In the genomic region with DNA sequence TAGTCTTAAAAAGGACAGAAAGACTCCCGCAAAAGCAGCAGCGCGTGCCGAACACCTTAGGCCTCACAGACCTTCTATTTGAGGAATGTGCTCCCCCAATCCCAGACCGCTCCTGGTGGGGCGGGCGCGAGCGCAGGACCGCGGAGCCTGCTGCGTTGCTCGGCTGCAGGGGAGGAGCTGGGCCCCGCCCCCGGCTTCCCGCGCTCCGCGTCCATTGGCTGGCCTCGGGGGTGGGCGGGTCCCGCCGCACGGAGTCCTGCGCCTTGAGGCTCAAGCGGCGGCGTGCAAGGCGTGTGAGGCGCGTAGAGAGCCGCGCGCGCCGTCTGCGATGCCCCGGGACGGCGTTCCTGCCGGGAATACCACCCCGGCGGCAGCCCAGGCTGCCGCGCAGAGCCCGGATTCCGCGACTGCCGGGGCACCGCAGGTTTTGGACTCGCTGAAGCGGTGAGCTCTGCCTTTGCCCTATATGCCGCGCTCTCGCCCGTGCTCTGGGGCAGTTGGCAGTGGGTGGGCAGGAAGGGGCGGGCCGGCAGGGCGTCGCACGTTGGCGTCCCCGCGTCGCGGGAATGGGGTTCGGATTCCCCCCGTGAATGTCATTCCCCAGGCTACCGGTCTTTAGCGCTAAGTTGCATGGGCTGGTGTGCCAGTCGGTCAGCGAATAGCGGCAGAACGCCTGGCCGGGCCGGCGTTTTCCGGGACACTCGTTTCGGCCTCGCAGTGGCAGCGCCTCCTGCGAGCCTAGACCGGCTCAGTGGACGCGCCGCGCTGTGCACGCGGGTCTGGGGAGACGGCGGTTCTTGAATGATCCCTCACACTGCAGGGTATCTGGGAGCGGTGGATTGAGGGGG, we compare ENCODE assay signal across 9 cellular contexts. TPM values are rescaled to one million over a fixed set of nuclear protein-coding genes. Genes with fewer than 3 reads are reported as not detected.
DNase-seq lines count a peak whose midpoint lies in the region; ATAC-seq, FAIRE-seq and TF ChIP-seq lines count a peak whose summit lies in the region.
"Had no signal": no experiment of that assay in that cellular context is flagged by ENCODE, and none has a peak within 500 bp of the region (broad histone marks: within the 10 kb centered on the region; RNA-seq: fewer than 3 reads in every experiment).

No MANE protein-coding gene starts in this region.

- POLR2A ChIA-PET in A549 (lab: Yijun Ruan, JAX), result interaction anchor here (0.6 to 2.3 kb wide), 5 partner anchors 9 to 56 kb away, joined by 3 to 9 read pairs (median 4); partner anchors contain the start of genes PAIP2B and ZNF638
- POLR2A ChIA-PET in activated CD4-positive, alpha-beta T cell treated with anti-CD3 and anti-CD28 coated beads, Interleukin-2, amount 10 ng/mL, durations not matched to agents 7 days and 5 days (lab: Charles Lee), result no interaction called here

- peaks cover 87% of the 10 kb centered on the region for H3K27me3 Mint-ChIP-seq in activated CD4-positive, alpha-beta T cell treated with anti-CD3 and anti-CD28 coated beads, Interleukin-2, amount 10 ng/mL, durations not matched to agents 7 days and 5 days

- no peaks in the 10 kb centered on the region for H3K36me3 Mint-ChIP-seq in activated CD4-positive, alpha-beta T cell treated with anti-CD3 and anti-CD28 coated beads, Interleukin-2, amount 10 ng/mL, durations not matched to agents 7 days and 5 days (ENCODE audit: low read depth)

- intact Hi-C loops in colonic mucosa (cut with DNase I), result loop anchor here (5.0 kb wide), 1 partner anchor 49 kb away; the partner anchor contains the start of gene PAIP2B

- H3K4me3 ChIP-seq in A549 (peak overlapping the region; percentile 50), colonic mucosa (peak overlapping the region; percentile 64)

- H3K4me3 Mint-ChIP-seq in activated CD4-positive, alpha-beta T cell treated with anti-CD3 and anti-CD28 coated beads, Interleukin-2, amount 10 ng/mL, durations not matched to agents 7 days and 5 days, result peak overlapping the region; percentile 65

- H3K4me1 ChIP-seq in A549 (peaks cover 5% of the 10 kb centered on the region; the same call in 1 of the 3 replicates), colonic mucosa (no peaks in the 10 kb centered on the region)

- peaks cover 14% of the 10 kb centered on the region for H3K4me1 Mint-ChIP-seq in activated CD4-positive, alpha-beta T cell treated with anti-CD3 and anti-CD28 coated beads, Interleukin-2, amount 10 ng/mL, durations not matched to agents 7 days and 5 days

- H3K4me2 ChIP-seq in A549, result peak overlapping the region; percentile 88

- ATAC-seq in A549, result peak; percentile 96 to 98
- peak; percentile 100 for ATAC-seq in GM18867 (IDR thresholded peaks at IDR 0.05; ENCODE audit: unreplicated experiment)
- peak; percentile 99 for ATAC-seq in HG03095 (IDR thresholded peaks at IDR 0.05; ENCODE audit: unreplicated experiment)
- peak; percentile 99 for ATAC-seq in left lobe of liver

- no peak for FAIRE-seq in A549 (lab: Jason Lieb, UNC)

- CTCF ChIA-PET in A549 (lab: Yijun Ruan, JAX), result interaction anchor here (0.8 to 2.5 kb wide), 13 partner anchors 16 to 236 kb away, joined by 3 to 13 read pairs (median 5); partner anchors contain the start of genes PAIP2B and ZNF638
- CTCF ChIA-PET in activated CD4-positive, alpha-beta T cell treated with anti-CD3 and anti-CD28 coated beads, Interleukin-2, amount 10 ng/mL, durations not matched to agents 7 days and 5 days (lab: Charles Lee), result interaction anchor here (1.4 kb wide), 1 partner anchor 34 kb away, joined by 3 read pairs; no protein-coding TSS in a partner anchor

- no peak for TF ChIP-seq EP300 in A549 (IDR thresholded peaks at IDR 0.05)

- peak; percentile 75 for TF ChIP-seq POLR2A in A549 (IDR thresholded peaks at IDR 0.05; ENCODE audit: low read length)

- TF ChIP-seq CTCF in A549 (IDR thresholded peaks at IDR 0.05) (no peak), colonic mucosa (IDR thresholded peaks at IDR 0.05) (no peak)

- 3% methylated on average over 72 of the region's 93 CpGs for WGBS in A549 (ENCODE audit: missing lambda C conversion rate)

- H3K27ac Mint-ChIP-seq in activated CD4-positive, alpha-beta T cell treated with anti-CD3 and anti-CD28 coated beads, Interleukin-2, amount 10 ng/mL, durations not matched to agents 7 days and 5 days, result no peak overlapping the region

- peaks cover 3% of the 10 kb centered on the region for H3K9me3 Mint-ChIP-seq in activated CD4-positive, alpha-beta T cell treated with anti-CD3 and anti-CD28 coated beads, Interleukin-2, amount 10 ng/mL, durations not matched to agents 7 days and 5 days

- peaks cover 12% of the 10 kb centered on the region for H3K9me3 ChIP-seq in A549
- no peaks in the 10 kb centered on the region for H3K9me3 ChIP-seq in colonic mucosa

- no peak for TF ChIP-seq RAD21 in A549 (conservative IDR thresholded peaks at IDR 0.05 in 1 of 2, IDR thresholded peaks at IDR 0.05 in 1 of 2)

- H3K36me3 ChIP-seq in colonic mucosa, result no peaks in the 10 kb centered on the region

- peak overlapping the region; percentile 30 to 70 for H3K9ac ChIP-seq in colonic mucosa (ENCODE audit: low read depth in 2 of 2, low read length in 2 of 2)

- H3K27me3 ChIP-seq in colonic mucosa, result no peaks in the 10 kb centered on the region

- peak overlapping the region; percentile 64 to 83 for H3K27ac ChIP-seq in A549
- peak overlapping the region; percentile 34 for H3K27ac ChIP-seq in colonic mucosa

- DNase-seq in A549 (ENCODE audit: low read depth in 1 of 2, low spot score in 1 of 2), result peak; percentile 89 to 93
- peak; percentile 95 for DNase-seq in NCI-H345 (lab: John Stamatoyannopoulos, UW)
- peak; percentile 86 for DNase-seq in activated CD4-positive, alpha-beta T cell treated with anti-CD3 and anti-CD28 coated beads, Interleukin-2, amount 10 ng/mL, durations not matched to agents 7 days and 5 days
- DNase-seq in colonic mucosa, result peak; percentile 91
- DNase-seq in left lobe of liver (ENCODE audit: low spot score), result peak; percentile 92
- DNase-seq in stimulated activated CD4-positive, alpha-beta T cell treated with anti-CD3 and anti-CD28 coated beads, Interleukin-1b, Interleukin-23, amount 100 ng/mL, for 24 hours (ENCODE audit: low read depth in 4 of 4, low spot score in 1 of 4), result peak; percentile 67 to 87 (median 77)
- DNase-seq: DND-41 had no signal

TF ChIP-seq in A549, 52 proteins besides CTCF, POLR2A, EP300 and RAD21 (continues in another document):
- peak; percentile 33; the same call in 1 of the 2 replicates for TF ChIP-seq HDAC2 (IDR thresholded peaks at IDR 0.05)
- peak; percentile 72; the same call in 1 of the 2 replicates for TF ChIP-seq PHF8 (IDR thresholded peaks at IDR 0.05; ENCODE audit: borderline replicate concordance, low read depth)
- TF ChIP-seq FOSL2 (IDR thresholded peaks at IDR 0.05), result no peak
- no peak for TF ChIP-seq FOSL2 (CRISPR knock-in tag; IDR thresholded peaks at IDR 0.05)
- TF ChIP-seq RNF2 (IDR thresholded peaks at IDR 0.05; ENCODE audit: borderline replicate concordance, low read depth), result 0 out of 2 replicates have a peak, but pooled peaks have one; percentile 44
- TF ChIP-seq RARB (CRISPR knock-in tag; IDR thresholded peaks at IDR 0.05), result no peak
- no peak for TF ChIP-seq CBX2 (IDR thresholded peaks at IDR 0.05; ENCODE audit: borderline replicate concordance, low read depth)
- TF ChIP-seq, protein P1, sequence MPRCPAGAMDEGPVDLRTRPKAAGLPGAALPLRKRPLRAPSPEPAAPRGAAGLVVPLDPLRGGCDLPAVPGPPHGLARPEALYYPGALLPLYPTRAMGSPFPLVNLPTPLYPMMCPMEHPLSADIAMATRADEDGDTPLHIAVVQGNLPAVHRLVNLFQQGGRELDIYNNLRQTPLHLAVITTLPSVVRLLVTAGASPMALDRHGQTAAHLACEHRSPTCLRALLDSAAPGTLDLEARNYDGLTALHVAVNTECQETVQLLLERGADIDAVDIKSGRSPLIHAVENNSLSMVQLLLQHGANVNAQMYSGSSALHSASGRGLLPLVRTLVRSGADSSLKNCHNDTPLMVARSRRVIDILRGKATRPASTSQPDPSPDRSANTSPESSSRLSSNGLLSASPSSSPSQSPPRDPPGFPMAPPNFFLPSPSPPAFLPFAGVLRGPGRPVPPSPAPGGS (IDR thresholded peaks at IDR 0.05), result peak; percentile 70; the same call in 1 of the 3 replicates
- 0 out of 2 replicates have a peak, but pooled peaks have one; percentile 51 for TF ChIP-seq HOXB5 (CRISPR knock-in tag; IDR thresholded peaks at IDR 0.05)
- TF ChIP-seq JUN (IDR thresholded peaks at IDR 0.05), result peak in 1 of 2 experiments; percentile 87; a peak in 3 of 5 replicates
- TF ChIP-seq, protein P2, sequence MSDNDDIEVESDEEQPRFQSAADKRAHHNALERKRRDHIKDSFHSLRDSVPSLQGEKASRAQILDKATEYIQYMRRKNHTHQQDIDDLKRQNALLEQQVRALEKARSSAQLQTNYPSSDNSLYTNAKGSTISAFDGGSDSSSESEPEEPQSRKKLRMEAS (IDR thresholded peaks at IDR 0.05), result peak; percentile 98
- TF ChIP-seq, protein P3, sequence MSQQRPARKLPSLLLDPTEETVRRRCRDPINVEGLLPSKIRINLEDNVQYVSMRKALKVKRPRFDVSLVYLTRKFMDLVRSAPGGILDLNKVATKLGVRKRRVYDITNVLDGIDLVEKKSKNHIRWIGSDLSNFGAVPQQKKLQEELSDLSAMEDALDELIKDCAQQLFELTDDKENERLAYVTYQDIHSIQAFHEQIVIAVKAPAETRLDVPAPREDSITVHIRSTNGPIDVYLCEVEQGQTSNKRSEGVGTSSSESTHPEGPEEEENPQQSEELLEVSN (IDR thresholded peaks at IDR 0.05; ENCODE audit: borderline replicate concordance, low read depth), result peak; percentile 100
- TF ChIP-seq CEBPB (IDR thresholded peaks at IDR 0.05), result no peak

RNA-seq across cellular contexts. Expression of gene PAIP2B, which starts 49.6 kb away (rescaled TPM):
- 0.84 and 0.94 TPM in 2 replicates for polyA plus RNA-seq in A549 (2011; rRNA removed)
- 0.19 and 0.21 TPM in 2 replicates for polyA plus RNA-seq in A549 (2012; cell fraction: cytosol; rRNA removed)
- polyA plus RNA-seq in A549 (2012; cell fraction: nucleus; rRNA removed), result 0.05 and 0.13 TPM in 2 replicates
- 0.54 to 0.70 TPM (median 0.61 TPM) in 3 replicates for polyA plus RNA-seq in A549 (2017; fragmentation: RNase III; extraction: RNeasy Plus Mini Kit Qiagen cat#74134 plus additional on column Dnase treatment)
- polyA minus RNA-seq in A549 (2011; rRNA and poly(A)+ RNA removed), result 0.63 and 0.66 TPM in 2 replicates
- 1 to 10 TPM; 1.6 to 1.9 TPM for total RNA-seq in activated CD4-positive, alpha-beta T cell treated with anti-CD3 and anti-CD28 coated beads, Interleukin-2, amount 10 ng/mL, durations not matched to agents 7 days and 5 days
- total RNA-seq in colonic mucosa, result 1 to 10 TPM; 7.1 to 8.0 TPM
- total RNA-seq in left lobe of liver, result 26.8 TPM

RNA-seq across cellular contexts. Expression of gene ZNF638, which starts 55.0 kb away (rescaled TPM):
- polyA plus RNA-seq in A549 (2011; rRNA removed) (148 and 160 TPM in 2 replicates), A549 (2017; fragmentation: RNase III; extraction: RNeasy Plus Mini Kit Qiagen cat#74134 plus additional on column Dnase treatment) (74.2 to 81.1 TPM (median 75.6 TPM) in 3 replicates)
- 26.5 and 30.7 TPM in 2 replicates for polyA plus RNA-seq in A549 (2012; cell fraction: cytosol; rRNA removed)
- 33.6 and 51.8 TPM in 2 replicates for polyA plus RNA-seq in A549 (2012; cell fraction: nucleus; rRNA removed)
- polyA minus RNA-seq in A549 (2011; rRNA and poly(A)+ RNA removed), result 151 and 184 TPM in 2 replicates
- 100 to 1,000 TPM in 1 of 2 experiments, 10 to 100 TPM in 1; 87.6 to 101 TPM for total RNA-seq in activated CD4-positive, alpha-beta T cell treated with anti-CD3 and anti-CD28 coated beads, Interleukin-2, amount 10 ng/mL, durations not matched to agents 7 days and 5 days
- total RNA-seq in colonic mucosa (10 to 100 TPM; 73.2 to 76.9 TPM), left lobe of liver (61.9 TPM)

Comparison
In these comparisons a context has a peak if more than half of its experiments do, and no peak if none do; other contexts are left out.
1. Peak in every context shown above with its lines: DNase-seq, ATAC-seq, H3K4me3 ChIP-seq and H3K27ac ChIP-seq.